10 cellular contexts compared by ENCODE assay signal in the genomic region with DNA sequence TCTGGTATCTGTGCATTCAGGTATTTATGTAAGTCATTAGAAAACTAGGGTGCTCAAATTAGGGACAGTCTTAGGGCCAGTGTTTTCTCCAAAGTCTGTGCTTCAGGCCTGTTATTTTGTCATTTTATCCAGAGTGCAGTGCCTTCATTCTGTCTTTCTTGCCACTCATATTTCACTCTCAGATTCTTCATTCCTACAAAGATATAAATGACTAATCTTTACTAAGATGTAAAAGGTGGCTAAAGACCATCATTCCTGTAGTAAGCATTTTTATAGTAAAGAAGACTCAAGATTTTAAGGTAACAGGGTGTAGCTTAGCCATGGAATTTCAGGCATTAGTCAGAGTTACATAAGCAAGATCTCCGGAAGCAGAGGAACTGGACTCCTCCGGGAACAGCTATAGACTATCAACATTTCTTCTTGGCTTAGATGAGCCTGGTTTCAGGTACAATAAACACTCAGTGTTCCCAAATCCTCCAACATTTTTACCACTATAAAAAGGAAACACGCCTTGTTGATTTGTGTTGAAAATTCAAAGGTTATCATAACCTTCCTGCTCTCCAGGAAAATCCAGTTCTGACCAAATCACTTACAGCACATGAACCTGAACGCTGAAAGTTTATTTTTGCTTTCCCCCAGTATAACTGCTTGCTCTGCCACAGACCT. TPM values are rescaled to one million over a fixed set of nuclear protein-coding genes. Genes with fewer than 3 reads are reported as not detected.
A peak's percentile ranks its signal among the peaks of the same experiment; 100 is the strongest.
DNase-seq lines count a peak whose midpoint lies in the region; ATAC-seq and TF ChIP-seq lines count a peak whose summit lies in the region.
"Had no signal": no experiment of that assay in that cellular context is flagged by ENCODE, and none has a peak within 500 bp of the region (broad histone marks: within the 10 kb centered on the region; RNA-seq: fewer than 3 reads in every experiment).

No MANE protein-coding gene starts in this region.

- peak; percentile 72 for ATAC-seq in Right ventricle myocardium inferior
- ATAC-seq in HG02759 (IDR thresholded peaks at IDR 0.05; ENCODE audit: unreplicated experiment), result no peak

- H3K27ac ChIP-seq in mesenchymal stem cell (ENCODE audit: low read length, poor library complexity, severe bottlenecking) (peak overlapping the region; percentile 24), vagina (peak overlapping the region; percentile 36)
- no peak overlapping the region for H3K27ac ChIP-seq in CD4-positive, alpha-beta memory T cell (ENCODE audit: low read depth, low read length)

- H2BK15ac ChIP-seq in mesenchymal stem cell (ENCODE audit: low read depth, poor library complexity, severe bottlenecking), result no peak overlapping the region

- H3K4me1 Mint-ChIP-seq in endothelial cell (ENCODE audit: unreplicated experiment), result peaks cover 14% of the 10 kb centered on the region
- H3K4me1 Mint-ChIP-seq in CD4-positive, alpha-beta memory T cell, result peaks cover 0 to 10% (median 5%) of the 10 kb centered on the region in 4 donors

- no peak overlapping the region for H4K8ac ChIP-seq in mesenchymal stem cell (ENCODE audit: low read length)

- WGBS in mesenchymal stem cell, result 49% methylated on average over 4 of the region's 4 CpGs

- H2AFZ ChIP-seq in mesenchymal stem cell (ENCODE audit: low read depth, low read length), result no peak overlapping the region

- no peaks in the 10 kb centered on the region for H3K79me1 ChIP-seq in mesenchymal stem cell (replicated peaks; ENCODE audit: low read length, poor library complexity, severe bottlenecking)

- H3K27me3 Mint-ChIP-seq in endothelial cell (ENCODE audit: unreplicated experiment), result peaks cover 1% of the 10 kb centered on the region
- H3K27me3 Mint-ChIP-seq in CD4-positive, alpha-beta memory T cell, result no peaks in the 10 kb centered on the region

- DNase-seq in Right ventricle myocardium inferior (ENCODE audit: missing footprints) (no peak), cardiac septum (ENCODE audit: low spot score) (no peak), endothelial cell (ENCODE audit: low spot score) (no peak), mesenchymal stem cell (no peak), vagina (ENCODE audit: extremely low spot score in 2 of 2) (no peak), medulla oblongata (ENCODE audit: extremely low spot score) (no peak)
- DNase-seq in CD4-positive, alpha-beta memory T cell, result no peak
- DNase-seq: activated effector memory CD4-positive, alpha-beta T cell treated with Interleukin-2 at 50 U/mL for 16 hours; BE2C had no signal

- no peak overlapping the region for H3K23ac ChIP-seq in mesenchymal stem cell (ENCODE audit: low read length in 2 of 2)

- no peak overlapping the region for H4K91ac ChIP-seq in mesenchymal stem cell (ENCODE audit: low read length)

- H3K4me2 ChIP-seq in mesenchymal stem cell (ENCODE audit: low read length, poor library complexity, severe bottlenecking), result no peak overlapping the region

- H3K27me3 ChIP-seq in mesenchymal stem cell (ENCODE audit: control insufficient read depth in 1 of 2, insufficient read depth in 1 of 2, low read length in 2 of 2) (no peaks in the 10 kb centered on the region), vagina (no peaks in the 10 kb centered on the region)
- H3K27me3 ChIP-seq in CD4-positive, alpha-beta memory T cell (ENCODE audit: insufficient read depth, low read length), result no peaks in the 10 kb centered on the region
- H3K27me3 ChIP-seq: BE2C had no signal

- H3K27ac Mint-ChIP-seq in endothelial cell (ENCODE audit: unreplicated experiment), result peak overlapping the region; percentile 67
- H3K27ac Mint-ChIP-seq in CD4-positive, alpha-beta memory T cell, result peak overlapping the region in 1 of 7 donors; percentile 49

- no peak overlapping the region for H2BK12ac ChIP-seq in mesenchymal stem cell (ENCODE audit: low read length in 2 of 2)

- no peak overlapping the region for H3K4me3 Mint-ChIP-seq in endothelial cell (ENCODE audit: unreplicated experiment)
- no peak overlapping the region for H3K4me3 Mint-ChIP-seq in CD4-positive, alpha-beta memory T cell

- no peak for TF ChIP-seq POLR2A in vagina (IDR thresholded peaks at IDR 0.05)

- POLR2A ChIA-PET in CD4-positive, alpha-beta memory T cell (lab: Charles Lee; ENCODE audit: partially characterized antibody), result no interaction called here

- no peak overlapping the region for H3K14ac ChIP-seq in mesenchymal stem cell (ENCODE audit: low read length in 2 of 2)

- no peaks in the 10 kb centered on the region for H3K4me1 ChIP-seq in mesenchymal stem cell (ENCODE audit: control insufficient read depth, insufficient read depth, low read depth, low read length)
- H3K4me1 ChIP-seq in vagina, result peaks cover 26% of the 10 kb centered on the region
- H3K4me1 ChIP-seq in CD4-positive, alpha-beta memory T cell (ENCODE audit: insufficient read depth, low read length), result no peaks in the 10 kb centered on the region
- H3K4me1 ChIP-seq: BE2C had no signal

- H3K4me3 ChIP-seq in mesenchymal stem cell (ENCODE audit: insufficient read depth in 1 of 2, low read depth in 1 of 2, low read length in 2 of 2), result no peak overlapping the region
- no peak overlapping the region for H3K4me3 ChIP-seq in vagina
- no peak overlapping the region for H3K4me3 ChIP-seq in CD4-positive, alpha-beta memory T cell (ENCODE audit: low read length in 2 of 2)

- no peaks in the 10 kb centered on the region for H3K36me3 Mint-ChIP-seq in endothelial cell (ENCODE audit: low read depth, unreplicated experiment)
- H3K36me3 Mint-ChIP-seq in CD4-positive, alpha-beta memory T cell, result peaks cover 5 to 18% of the 10 kb centered on the region in 2 donors

- TF ChIP-seq CTCF in endothelial cell (IDR thresholded peaks at IDR 0.05; ENCODE audit: unreplicated experiment), result no peak
- TF ChIP-seq CTCF in vagina (IDR thresholded peaks at IDR 0.05), result no peak

- intact Hi-C loops in Right ventricle myocardium inferior (cut with DNase I) (loop anchor here (1.0 kb wide), 1 partner anchor 23 kb away; a partner anchor contains a TSS), cardiac septum (cut with DNase I) (no loop called here), vagina (cut with DNase I) (no loop called here)
- intact Hi-C loops in CD4-positive, alpha-beta memory T cell (cut with micrococcal nuclease), result no loop called here

- H3K9me3 ChIP-seq in mesenchymal stem cell (ENCODE audit: control insufficient read depth, low read length) (peaks cover 13% of the 10 kb centered on the region), vagina (peaks cover 10% of the 10 kb centered on the region)
- H3K9me3 ChIP-seq in CD4-positive, alpha-beta memory T cell (ENCODE audit: control insufficient read depth in 1 of 2, low read length in 2 of 2), result peaks cover 0 to 8% of the 10 kb centered on the region in 2 donors
- H3K9me3 ChIP-seq: BE2C had no signal

- H3K36me3 ChIP-seq in mesenchymal stem cell (ENCODE audit: control insufficient read depth in 1 of 2, insufficient read depth in 2 of 2, low read depth in 1 of 2, low read length in 2 of 2) (no peaks in the 10 kb centered on the region), vagina (no peaks in the 10 kb centered on the region)
- H3K36me3 ChIP-seq in CD4-positive, alpha-beta memory T cell (ENCODE audit: insufficient read depth, low read length), result no peaks in the 10 kb centered on the region
- H3K36me3 ChIP-seq: BE2C had no signal

- CTCF ChIA-PET in CD4-positive, alpha-beta memory T cell (lab: Charles Lee; ENCODE audit: partially characterized antibody), result interaction anchor here (1.1 to 1.6 kb wide), 2 partner anchors 29 to 95 kb away, joined by 4 read pairs; no protein-coding TSS in a partner anchor

- H2BK120ac ChIP-seq in mesenchymal stem cell (ENCODE audit: low read depth, low read length), result no peak overlapping the region

- H2AK5ac ChIP-seq in mesenchymal stem cell (ENCODE audit: low read length, severe bottlenecking), result no peak overlapping the region

- peak overlapping the region; percentile 65 for H3K9ac ChIP-seq in mesenchymal stem cell (ENCODE audit: low read length)

- H3K18ac ChIP-seq in mesenchymal stem cell (ENCODE audit: low read depth in 1 of 2, low read length in 2 of 2), result no peak overlapping the region

- no peaks in the 10 kb centered on the region for H3K9me3 Mint-ChIP-seq in endothelial cell (ENCODE audit: unreplicated experiment)
- peaks cover 0 to 29% (median 20%) of the 10 kb centered on the region in 8 donors for H3K9me3 Mint-ChIP-seq in CD4-positive, alpha-beta memory T cell

- H2BK5ac ChIP-seq in mesenchymal stem cell (ENCODE audit: low read depth, low read length, poor library complexity, severe bottlenecking), result no peak overlapping the region

- no peak overlapping the region for H3K4ac ChIP-seq in mesenchymal stem cell (ENCODE audit: low read depth in 1 of 2, low read length in 2 of 2)

RNA-seq across cellular contexts. Expression of a gene that starts 23.8 kb away (rescaled TPM):
- total RNA-seq in Right ventricle myocardium inferior (27.5 TPM), cardiac septum (26.4 TPM), endothelial cell (ENCODE audit: unreplicated experiment) (16.6 TPM), vagina (38.1 TPM)
- polyA plus RNA-seq in mesenchymal stem cell (2013, experiment 1 of 2), result 22.3 TPM
- polyA plus RNA-seq in mesenchymal stem cell (2013, experiment 2 of 2), result 23.4 TPM
- 10 to 100 TPM; 56.7 to 58.0 TPM for total RNA-seq in CD4-positive, alpha-beta memory T cell
- polyA plus RNA-seq in CD4-positive, alpha-beta memory T cell, result 100 to 1,000 TPM; 126 to 159 TPM

RNA-seq across cellular contexts. Expression of a gene that starts 52.7 kb away (rescaled TPM):
- 40.8 TPM for total RNA-seq in Right ventricle myocardium inferior
- 35.2 TPM for total RNA-seq in cardiac septum
- 48.6 TPM for total RNA-seq in endothelial cell (ENCODE audit: unreplicated experiment)
- polyA plus RNA-seq in mesenchymal stem cell (2013, experiment 1 of 2), result 19.5 TPM
- polyA plus RNA-seq in mesenchymal stem cell (2013, experiment 2 of 2), result 21.4 TPM
- total RNA-seq in vagina, result 50.1 TPM
- total RNA-seq in CD4-positive, alpha-beta memory T cell, result 10 to 100 TPM; 41.1 to 42.7 TPM
- polyA plus RNA-seq in CD4-positive, alpha-beta memory T cell, result 10 to 100 TPM; 27.3 to 54.1 TPM
